ENCODE assay signal across 15 cellular contexts in the genomic region with DNA sequence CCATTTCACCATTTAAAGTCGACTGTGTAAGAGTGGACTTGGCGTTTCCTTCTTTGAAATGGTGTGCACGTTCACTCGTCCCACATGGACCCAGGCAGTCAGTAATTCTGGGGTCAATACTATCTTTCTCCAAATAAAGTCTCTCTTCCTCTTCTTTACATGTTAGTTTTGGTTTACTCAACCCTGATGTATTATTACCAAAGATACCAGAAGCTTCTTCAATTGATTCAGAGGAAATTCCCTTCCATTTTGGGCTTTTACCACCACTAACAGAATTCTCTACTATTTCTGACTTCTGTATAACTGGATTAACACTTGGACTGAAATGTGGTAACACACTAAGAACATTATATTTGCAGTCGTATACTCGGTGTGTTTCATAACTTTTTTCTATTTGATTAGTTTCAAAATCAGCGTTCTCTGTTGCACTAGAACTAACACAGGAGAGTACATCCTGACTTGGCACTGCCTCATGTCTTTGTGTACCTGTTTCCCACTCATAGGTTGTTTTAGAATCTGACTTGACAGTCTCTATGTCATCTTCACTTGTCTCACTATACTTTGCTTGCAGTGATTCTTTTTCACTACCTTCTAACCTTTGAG.
A peak's percentile ranks its signal among the peaks of the same experiment; 100 is the strongest.
DNase-seq lines count a peak whose midpoint lies in the region; ATAC-seq and TF ChIP-seq lines count a peak whose summit lies in the region.
"Had no signal": no experiment of that assay in that cellular context is flagged by ENCODE, and none has a peak within 500 bp of the region (broad histone marks: within the 10 kb centered on the region; RNA-seq: fewer than 3 reads in every experiment).

No MANE protein-coding gene starts in this region.

- peak; percentile 33 for ATAC-seq in activated naive CD8-positive, alpha-beta T cell treated with anti-CD3 and anti-CD28 coated beads, Interleukin-2, amount 50 U/mL, for 24 hours
- ATAC-seq in stimulated activated naive CD8-positive, alpha-beta T cell treated with anti-CD3 and anti-CD28 coated beads, Interleukin-15, amount 100 ng/mL, for 72 hours, result peak; percentile 64
- no peak for ATAC-seq in HG03521 (IDR thresholded peaks at IDR 0.05; ENCODE audit: unreplicated experiment)

- H3K36me3 Mint-ChIP-seq in activated naive CD8-positive, alpha-beta T cell treated with anti-CD3 and anti-CD28 coated beads, Interleukin-2, amount 50 U/mL, for 24 hours (ENCODE audit: low read depth), result peaks cover 29% of the 10 kb centered on the region
- H3K36me3 Mint-ChIP-seq in activated naive CD8-positive, alpha-beta T cell treated with anti-CD3 and anti-CD28 coated beads for 36 hours, result peaks cover 24% of the 10 kb centered on the region
- H3K36me3 Mint-ChIP-seq in IgD-negative memory B cell, result peaks cover 2% of the 10 kb centered on the region
- peaks cover 33% of the 10 kb centered on the region for H3K36me3 Mint-ChIP-seq in endothelial cell (ENCODE audit: low read depth, unreplicated experiment)
- H3K36me3 Mint-ChIP-seq in chondrocyte (ENCODE audit: low read depth), result peaks cover 19% of the 10 kb centered on the region

- H3K4me3 Mint-ChIP-seq in activated naive CD8-positive, alpha-beta T cell treated with anti-CD3 and anti-CD28 coated beads, Interleukin-2, amount 50 U/mL, for 24 hours, result no peak overlapping the region
- H3K4me3 Mint-ChIP-seq in activated naive CD8-positive, alpha-beta T cell treated with anti-CD3 and anti-CD28 coated beads for 36 hours, result no peak overlapping the region
- no peak overlapping the region for H3K4me3 Mint-ChIP-seq in IgD-negative memory B cell
- H3K4me3 Mint-ChIP-seq in endothelial cell (ENCODE audit: unreplicated experiment), result no peak overlapping the region
- no peak overlapping the region for H3K4me3 Mint-ChIP-seq in stimulated activated naive CD8-positive, alpha-beta T cell treated with anti-CD3 and anti-CD28 coated beads, Interleukin-15, amount 100 ng/mL, for 72 hours
- H3K4me3 Mint-ChIP-seq in chondrocyte (ENCODE audit: unreplicated experiment), result no peak overlapping the region
- H3K4me3 Mint-ChIP-seq: nephron had no signal

- no peaks in the 10 kb centered on the region for H3K27me3 Mint-ChIP-seq in activated naive CD8-positive, alpha-beta T cell treated with anti-CD3 and anti-CD28 coated beads, Interleukin-2, amount 50 U/mL, for 24 hours
- H3K27me3 Mint-ChIP-seq in activated naive CD8-positive, alpha-beta T cell treated with anti-CD3 and anti-CD28 coated beads for 36 hours, result no peaks in the 10 kb centered on the region
- H3K27me3 Mint-ChIP-seq in IgD-negative memory B cell, result no peaks in the 10 kb centered on the region
- no peaks in the 10 kb centered on the region for H3K27me3 Mint-ChIP-seq in endothelial cell (ENCODE audit: unreplicated experiment)
- no peaks in the 10 kb centered on the region for H3K27me3 Mint-ChIP-seq in stimulated activated naive CD8-positive, alpha-beta T cell treated with anti-CD3 and anti-CD28 coated beads, Interleukin-15, amount 100 ng/mL, for 72 hours
- no peaks in the 10 kb centered on the region for H3K27me3 Mint-ChIP-seq in chondrocyte (ENCODE audit: low read depth)

- H3K27ac Mint-ChIP-seq in activated naive CD8-positive, alpha-beta T cell treated with anti-CD3 and anti-CD28 coated beads, Interleukin-2, amount 50 U/mL, for 24 hours, result peak overlapping the region; percentile 8
- H3K27ac Mint-ChIP-seq in activated naive CD8-positive, alpha-beta T cell treated with anti-CD3 and anti-CD28 coated beads for 36 hours, result no peak overlapping the region
- H3K27ac Mint-ChIP-seq in IgD-negative memory B cell (peak overlapping the region; percentile 10 to 88 (median 64)), endothelial cell (ENCODE audit: unreplicated experiment) (peak overlapping the region; percentile 12), chondrocyte (ENCODE audit: unreplicated experiment) (no peak overlapping the region)
- peak overlapping the region; percentile 73 to 75 for H3K27ac Mint-ChIP-seq in stimulated activated naive CD8-positive, alpha-beta T cell treated with anti-CD3 and anti-CD28 coated beads, Interleukin-15, amount 100 ng/mL, for 72 hours
- H3K27ac Mint-ChIP-seq: nephron had no signal

- H3K4me1 Mint-ChIP-seq in activated naive CD8-positive, alpha-beta T cell treated with anti-CD3 and anti-CD28 coated beads, Interleukin-2, amount 50 U/mL, for 24 hours, result peaks cover 24% of the 10 kb centered on the region
- H3K4me1 Mint-ChIP-seq in activated naive CD8-positive, alpha-beta T cell treated with anti-CD3 and anti-CD28 coated beads for 36 hours, result peaks cover 26% of the 10 kb centered on the region
- H3K4me1 Mint-ChIP-seq in IgD-negative memory B cell, result peaks cover 15 to 31% (median 21%) of the 10 kb centered on the region in 3 donors
- H3K4me1 Mint-ChIP-seq in endothelial cell (ENCODE audit: unreplicated experiment), result peaks cover 12% of the 10 kb centered on the region
- peaks cover 34% of the 10 kb centered on the region for H3K4me1 Mint-ChIP-seq in stimulated activated naive CD8-positive, alpha-beta T cell treated with anti-CD3 and anti-CD28 coated beads, Interleukin-15, amount 100 ng/mL, for 72 hours
- H3K4me1 Mint-ChIP-seq in chondrocyte (ENCODE audit: low read depth), result peaks cover 34% of the 10 kb centered on the region

- no peak for DNase-seq in activated naive CD8-positive, alpha-beta T cell treated with anti-CD3 and anti-CD28 coated beads, Interleukin-2, amount 50 U/mL, for 24 hours
- no peak for DNase-seq in activated naive CD8-positive, alpha-beta T cell treated with anti-CD3 and anti-CD28 coated beads for 36 hours
- DNase-seq in endothelial cell (ENCODE audit: low spot score) (no peak), chondrocyte (ENCODE audit: low spot score) (no peak), NCI-H446 (lab: John Stamatoyannopoulos, UW) (no peak)
- DNase-seq in stimulated activated naive CD8-positive, alpha-beta T cell treated with anti-CD3 and anti-CD28 coated beads, Interleukin-15, amount 100 ng/mL, for 72 hours, result no peak
- DNase-seq: effector memory CD4-positive, alpha-beta T cell; GF-D8; NCI-H2171; retina; stimulated activated CD4-positive, alpha-beta T cell treated with anti-CD3 and anti-CD28 coated beads, Interleukin-2, amount 100 ng/mL, for 24 hours had no signal

- no peak for TF ChIP-seq CTCF in endothelial cell (IDR thresholded peaks at IDR 0.05; ENCODE audit: unreplicated experiment)
- no peak for TF ChIP-seq CTCF in chondrocyte (IDR thresholded peaks at IDR 0.05)

- H3K9me3 Mint-ChIP-seq in activated naive CD8-positive, alpha-beta T cell treated with anti-CD3 and anti-CD28 coated beads, Interleukin-2, amount 50 U/mL, for 24 hours, result no peaks in the 10 kb centered on the region
- no peaks in the 10 kb centered on the region for H3K9me3 Mint-ChIP-seq in activated naive CD8-positive, alpha-beta T cell treated with anti-CD3 and anti-CD28 coated beads for 36 hours
- H3K9me3 Mint-ChIP-seq in IgD-negative memory B cell, result no peaks in the 10 kb centered on the region
- no peaks in the 10 kb centered on the region for H3K9me3 Mint-ChIP-seq in endothelial cell (ENCODE audit: unreplicated experiment)
- no peaks in the 10 kb centered on the region for H3K9me3 Mint-ChIP-seq in stimulated activated naive CD8-positive, alpha-beta T cell treated with anti-CD3 and anti-CD28 coated beads, Interleukin-15, amount 100 ng/mL, for 72 hours
- no peaks in the 10 kb centered on the region for H3K9me3 Mint-ChIP-seq in chondrocyte (ENCODE audit: low read depth)
- H3K9me3 Mint-ChIP-seq: activated naive CD4-positive, alpha-beta T cell treated with anti-CD3 and anti-CD28 coated beads, Interleukin-2, amount 50 U/mL, for 72 hours; nephron had no signal

Comparison
In these comparisons a context has a peak if more than half of its experiments do, and no peak if none do; other contexts are left out.
1. H3K27ac Mint-ChIP-seq: peak in activated naive CD8-positive, alpha-beta T cell treated with anti-CD3 and anti-CD28 coated beads, Interleukin-2, amount 50 U/mL, for 24 hours (single experiment), IgD-negative memory B cell (3 of 3), endothelial cell (single experiment) and stimulated activated naive CD8-positive, alpha-beta T cell treated with anti-CD3 and anti-CD28 coated beads, Interleukin-15, amount 100 ng/mL, for 72 hours (2 of 2); none in activated naive CD8-positive, alpha-beta T cell treated with anti-CD3 and anti-CD28 coated beads for 36 hours (single experiment) and chondrocyte (single experiment).